17 cellular contexts compared by ENCODE assay signal in the genomic region with DNA sequence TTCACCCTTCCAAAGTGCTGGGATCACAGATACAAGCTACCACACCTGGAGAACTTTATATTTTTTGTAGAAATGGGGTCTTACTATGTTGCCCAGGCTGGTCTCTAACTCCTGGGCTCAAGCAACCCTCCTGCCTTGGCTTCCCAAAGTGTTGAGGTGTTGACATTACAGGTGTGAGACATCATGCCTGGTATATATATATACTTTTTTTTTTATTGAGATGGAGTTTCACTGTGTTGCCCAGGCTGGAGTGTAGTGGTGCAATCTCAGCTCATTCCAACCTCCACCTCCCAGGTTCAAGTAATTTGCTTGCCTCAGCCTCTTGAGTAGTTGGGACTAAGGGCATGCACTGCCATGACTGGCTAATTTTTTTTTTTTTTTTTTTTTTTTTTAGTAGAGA.
"Had no signal": no experiment of that assay in that cellular context is flagged by ENCODE, and none has a peak within 500 bp of the region (broad histone marks: within the 10 kb centered on the region; RNA-seq: fewer than 3 reads in every experiment).

No MANE protein-coding gene starts in this region.

- H3K27ac ChIP-seq: breast epithelium, epithelial cell of prostate, neural progenitor cell, sigmoid colon had no signal

- H3K9me3 Mint-ChIP-seq: activated naive CD8-positive, alpha-beta T cell treated with anti-CD3 and anti-CD28 coated beads, Interleukin-2, amount 50 U/mL, for 24 hours; neural progenitor cell; stimulated activated effector memory CD8-positive, alpha-beta T cell treated with anti-CD3 and anti-CD28 coated beads, Interleukin-12 subunit alpha, Interleukin-12 subunit beta, amount 100 ng/mL, for 72 hours; T-helper 2 cell treated with Interferon-gamma antibody and Interleukin-4, amounts not matched to agents 5 μg/mL and 100 μg/mL, for 36 hours had no signal

- H3K4me3 ChIP-seq: lung, neural progenitor cell had no signal

- H3K4me2 ChIP-seq: neural progenitor cell had no signal

- H3K27ac Mint-ChIP-seq: neural progenitor cell; T-helper 2 cell treated with Interferon-gamma antibody and Interleukin-4, amounts not matched to agents 5 μg/mL and 100 μg/mL, for 36 hours had no signal

- H2AFZ ChIP-seq: neural progenitor cell had no signal

- H3K27me3 ChIP-seq: breast epithelium, sigmoid colon had no signal

- DNase-seq: activated CD4-positive, CD25-positive, alpha-beta regulatory T cell; activated effector memory CD4-positive, alpha-beta T cell treated with anti-CD3 and anti-CD28 coated beads, Interleukin-2, amount 50 U/mL, for 16 hours; activated naive CD8-positive, alpha-beta T cell treated with anti-CD3 and anti-CD28 coated beads, Interleukin-2, amount 50 U/mL, for 24 hours; aorta; cerebellar nuclear complex; dermis blood vessel endothelial cell; left colon; midbrain; sigmoid colon; stimulated activated CD4-positive, alpha-beta T cell treated with anti-CD3 and anti-CD28 coated beads, Interleukin-2, amount 100 ng/mL, for 24 hours; trophoblast cell had no signal

- H3K36me3 ChIP-seq: breast epithelium, neural progenitor cell had no signal

- ATAC-seq: activated naive CD8-positive, alpha-beta T cell treated with anti-CD3 and anti-CD28 coated beads, Interleukin-2, amount 50 U/mL, for 24 hours; left colon; stimulated activated effector memory CD8-positive, alpha-beta T cell treated with anti-CD3 and anti-CD28 coated beads, Interleukin-12 subunit alpha, Interleukin-12 subunit beta, amount 100 ng/mL, for 72 hours had no signal

- H3K9ac ChIP-seq: neural progenitor cell had no signal

- H3K4me3 Mint-ChIP-seq: neural progenitor cell; stimulated activated effector memory CD8-positive, alpha-beta T cell treated with anti-CD3 and anti-CD28 coated beads, Interleukin-12 subunit alpha, Interleukin-12 subunit beta, amount 100 ng/mL, for 72 hours; T-helper 2 cell treated with Interferon-gamma antibody and Interleukin-4, amounts not matched to agents 5 μg/mL and 100 μg/mL, for 36 hours had no signal

- H3K27me3 Mint-ChIP-seq: activated naive CD8-positive, alpha-beta T cell treated with anti-CD3 and anti-CD28 coated beads, Interleukin-2, amount 50 U/mL, for 24 hours had no signal

- H3K4me1 ChIP-seq: breast epithelium had no signal

- H3K9me3 ChIP-seq: breast epithelium, sigmoid colon had no signal
